Comparison of ENCODE assay signal across 17 cellular contexts in genomic region chr10:47091421-47091820, GRCh38.
A peak's percentile ranks its signal among the peaks of the same experiment; 100 is the strongest.
DNase-seq lines count a peak whose midpoint lies in the region; FAIRE-seq and TF ChIP-seq lines count a peak whose summit lies in the region.
"Had no signal": no experiment of that assay in that cellular context is flagged by ENCODE, and none has a peak within 500 bp of the region (broad histone marks: within the 10 kb centered on the region; RNA-seq: fewer than 3 reads in every experiment).

No MANE protein-coding gene starts in this region.

- BruUV-seq in Caco-2 (replicated peaks; lab: Mats Ljungman, UMichigan), result no TSS peak

- H3K9me2 ChIP-seq in Karpas-422 (replicated peaks; ENCODE audit: insufficient read depth, low read length), result no peaks in the 10 kb centered on the region

- H3K36me3 ChIP-seq in BLaER1 treated with 17β-estradiol and CSF1 and Interleukin-3, amounts not matched to agents 10 nM and 100 nM, result no peaks in the 10 kb centered on the region
- H3K36me3 ChIP-seq in Karpas-422 (ENCODE audit: insufficient read depth, low read length) (no peaks in the 10 kb centered on the region), Caco-2 (ENCODE audit: control insufficient read depth, insufficient read depth, low read length) (no peaks in the 10 kb centered on the region)

- intact Hi-C loops in Caco-2 (cut with micrococcal nuclease; ENCODE audit: unreplicated experiment), result no loop called here

- CTCF ChIA-PET in Caco-2 (lab: Charles Lee), result no interaction called here

- no peak overlapping the region; a peak in 1 of 20 replicates for H3K4me3 ChIP-seq in BLaER1 treated with 17β-estradiol and CSF1 and Interleukin-3, amounts not matched to agents 10 nM and 100 nM
- H3K4me3 ChIP-seq in Karpas-422 (ENCODE audit: low read length) (no peak overlapping the region), coronary artery (no peak overlapping the region), Caco-2 (ENCODE audit: low read depth, low read length) (no peak overlapping the region)
- H3K4me3 ChIP-seq: GM23338 had no signal

- H3K36me3 Mint-ChIP-seq in osteocyte (ENCODE audit: unreplicated experiment) (no peaks in the 10 kb centered on the region), Caco-2 (ENCODE audit: insufficient read depth, unreplicated experiment) (no peaks in the 10 kb centered on the region)
- H3K36me3 Mint-ChIP-seq: CD4-positive, alpha-beta memory T cell had no signal

- peaks cover 24 to 74% (median 57%) of the 10 kb centered on the region in 10 experiments for H3K4me1 ChIP-seq in BLaER1 treated with 17β-estradiol and CSF1 and Interleukin-3, amounts not matched to agents 10 nM and 100 nM
- peaks cover 4% of the 10 kb centered on the region; the same call in 1 of the 2 replicates for H3K4me1 ChIP-seq in Karpas-422 (ENCODE audit: low read length)
- H3K4me1 ChIP-seq in Caco-2, result no peaks in the 10 kb centered on the region

- H3K27ac ChIP-seq in BLaER1 treated with 17β-estradiol and CSF1 and Interleukin-3, amounts not matched to agents 10 nM and 100 nM, result peak overlapping the region in 9 of 11 experiments; percentile 39 to 84 (median 78); a peak in 17 of 22 replicates
- H3K27ac ChIP-seq in Karpas-422 (ENCODE audit: low read length) (no peak overlapping the region), coronary artery (no peak overlapping the region)

- H4K20me1 ChIP-seq in BLaER1 treated with 17β-estradiol and CSF1 and Interleukin-3, amounts not matched to agents 10 nM and 100 nM, result no peaks in the 10 kb centered on the region
- no peaks in the 10 kb centered on the region for H4K20me1 ChIP-seq in Karpas-422 (ENCODE audit: insufficient read depth, low read depth, low read length)

- peak overlapping the region in 8 of 11 experiments; percentile 24 to 58 (median 36); a peak in 9 of 22 replicates for H3K9ac ChIP-seq in BLaER1 treated with 17β-estradiol and CSF1 and Interleukin-3, amounts not matched to agents 10 nM and 100 nM
- no peak overlapping the region for H3K9ac ChIP-seq in Karpas-422 (ENCODE audit: low read length)

- TF ChIP-seq POLR2A in GM12892 (IDR thresholded peaks at IDR 0.05; ENCODE audit: low read depth, low read length), result no peak

- DNase-seq in Karpas-422 (peak; percentile 36), coronary artery (ENCODE audit: low spot score) (peak; percentile 14), osteocyte (ENCODE audit: extremely low spot score, unreplicated experiment) (peak; percentile 70), GM12892 (ENCODE audit: insufficient read length) (no peak), Caco-2 (no peak), urothelium cell line (ENCODE audit: low spot score) (no peak)
- DNase-seq: C1 segment of cervical spinal cord; CD4-positive, alpha-beta memory T cell; COR-L47; DMS153; DND-41; H9 had no signal

- H3K4me3 Mint-ChIP-seq in osteocyte (ENCODE audit: unreplicated experiment), result no peak overlapping the region
- no peak overlapping the region for H3K4me3 Mint-ChIP-seq in Caco-2 (ENCODE audit: unreplicated experiment)
- H3K4me3 Mint-ChIP-seq: B cell; CD4-positive, alpha-beta memory T cell; GM23338; H9 had no signal

- H3K79me2 ChIP-seq in Karpas-422 (ENCODE audit: low read length), result no peaks in the 10 kb centered on the region

- H3K4me2 ChIP-seq in BLaER1 treated with 17β-estradiol and CSF1 and Interleukin-3, amounts not matched to agents 10 nM and 100 nM, result peak overlapping the region; percentile 63 to 86 (median 73)
- H3K4me2 ChIP-seq in Karpas-422 (ENCODE audit: low read depth, low read length, poor library complexity, severe bottlenecking), result no peak overlapping the region
- H3K4me2 ChIP-seq: GM23338 had no signal

- H3K9me3 ChIP-seq in BLaER1 treated with 17β-estradiol and CSF1 and Interleukin-3, amounts not matched to agents 10 nM and 100 nM (replicated peaks in 1 of 11), result peaks cover 0 to 23% (median 15%) of the 10 kb centered on the region in 11 experiments; a peak in 17 of 22 replicates
- H3K9me3 ChIP-seq in Karpas-422 (ENCODE audit: low read length) (no peaks in the 10 kb centered on the region), Caco-2 (peaks cover 3% of the 10 kb centered on the region; the same call in 1 of the 2 replicates)

- no peak for TF ChIP-seq CTCF in coronary artery (IDR thresholded peaks at IDR 0.05)
- no peak for TF ChIP-seq CTCF in osteocyte (IDR thresholded peaks at IDR 0.05)
- TF ChIP-seq CTCF in Caco-2 (IDR thresholded peaks at IDR 0.05; ENCODE audit: insufficient read depth in 1 of 2, low read depth in 1 of 2, low read length in 1 of 2, severe bottlenecking in 1 of 2, unreplicated experiment in 1 of 2), result no peak

- H3K9me3 Mint-ChIP-seq in osteocyte (ENCODE audit: unreplicated experiment) (no peaks in the 10 kb centered on the region), Caco-2 (ENCODE audit: unreplicated experiment) (no peaks in the 10 kb centered on the region)

- 0 out of 22 replicates have a peak, but pooled peaks cover 0 to 3% (median 0%) of the 10 kb centered on the region in 11 experiments for H3K27me3 ChIP-seq in BLaER1 treated with 17β-estradiol and CSF1 and Interleukin-3, amounts not matched to agents 10 nM and 100 nM
- H3K27me3 ChIP-seq in Karpas-422 (ENCODE audit: low read length), result no peaks in the 10 kb centered on the region
- no peaks in the 10 kb centered on the region; the same call in 1 of the 2 replicates for H3K27me3 ChIP-seq in Caco-2 (replicated peaks; ENCODE audit: control insufficient read depth, insufficient read depth, low read length)

- POLR2A ChIA-PET in Caco-2 (lab: Charles Lee), result no interaction called here

- FAIRE-seq in GM12892 (lab: Jason Lieb, UNC) (no peak), urothelium cell line (lab: Jason Lieb, UNC) (no peak)
- FAIRE-seq: G401.6, GM19239 had no signal

- H3K27ac Mint-ChIP-seq in osteocyte (ENCODE audit: unreplicated experiment) (no peak overlapping the region), Caco-2 (ENCODE audit: unreplicated experiment) (no peak overlapping the region)
- H3K27ac Mint-ChIP-seq: B cell; CD4-positive, alpha-beta memory T cell; GM23338; H9 had no signal

- no peaks in the 10 kb centered on the region for H3K4me1 Mint-ChIP-seq in osteocyte (ENCODE audit: unreplicated experiment)
- H3K4me1 Mint-ChIP-seq in Caco-2 (ENCODE audit: low read depth, unreplicated experiment), result no peaks in the 10 kb centered on the region
- H3K4me1 Mint-ChIP-seq: B cell had no signal

- no peak overlapping the region for H2AFZ ChIP-seq in Karpas-422 (ENCODE audit: low read length)
- H2AFZ ChIP-seq: GM23338 had no signal

- H3K27me3 Mint-ChIP-seq in osteocyte (ENCODE audit: unreplicated experiment), result peaks cover 2% of the 10 kb centered on the region
- peaks cover 42% of the 10 kb centered on the region for H3K27me3 Mint-ChIP-seq in Caco-2 (ENCODE audit: insufficient read depth, unreplicated experiment)
- H3K27me3 Mint-ChIP-seq: CD4-positive, alpha-beta memory T cell had no signal

Comparison
In these comparisons a context has a peak if more than half of its experiments do, and no peak if none do; other contexts are left out.
1. H3K27ac ChIP-seq: peak in BLaER1 treated with 17β-estradiol and CSF1 and Interleukin-3, amounts not matched to agents 10 nM and 100 nM (9 of 11); none in Karpas-422 (single experiment) and coronary artery (0 of 2).
2. DNase-seq: peak in Karpas-422 (single experiment), coronary artery (single experiment) and osteocyte (single experiment); none in GM12892 (single experiment), Caco-2 (0 of 2) and urothelium cell line (single experiment).